ENCODE assay signal across 24 cellular contexts in the genomic region with DNA sequence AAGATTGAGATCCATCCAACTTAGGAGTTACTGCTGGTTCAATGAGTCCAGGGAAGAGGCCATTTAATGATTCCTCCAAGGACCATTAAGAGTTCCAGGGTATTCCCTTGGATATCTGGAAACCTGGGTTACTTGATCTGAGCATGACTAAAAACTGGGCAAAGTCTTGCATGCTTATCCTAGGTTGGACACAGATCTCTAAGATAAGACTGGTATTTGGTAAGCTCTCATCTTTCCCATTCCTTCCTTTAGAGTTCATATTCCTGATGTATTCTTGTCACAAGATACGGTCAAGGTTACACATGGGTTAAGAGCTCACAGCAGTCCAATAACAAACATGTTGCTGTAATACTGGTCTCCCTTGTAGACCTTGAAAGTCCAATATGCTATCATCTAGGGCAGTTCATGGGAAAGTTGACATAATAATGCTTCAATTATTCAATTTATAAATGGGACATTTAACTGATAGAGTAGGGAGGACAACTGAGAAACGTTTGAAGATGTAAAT.
"Had no signal": no experiment of that assay in that cellular context is flagged by ENCODE, and none has a peak within 500 bp of the region (broad histone marks: within the 10 kb centered on the region; RNA-seq: fewer than 3 reads in every experiment).

No MANE protein-coding gene starts in this region.

- H3K27ac Mint-ChIP-seq: activated naive CD8-positive, alpha-beta T cell treated with anti-CD3 and anti-CD28 coated beads for 36 hours; activated T-helper 2 cell treated with anti-CD3 and anti-CD28 coated beads, Interferon-gamma antibody, Interleukin-2, Interleukin-4, amounts not matched to agents 10 μg/mL and 5 μg/mL and 100 μg/mL, durations not matched to agents 14 hours and 24 hours and 36 hours; naive B cell; T-helper 1 cell treated with Interleukin-12 subunit alpha and Interleukin-12 subunit beta and Interleukin-4 antibody, amounts not matched to agents 30 μg/mL and 1 μg/mL, for 36 hours; WTC11 had no signal

- H3K4me1 Mint-ChIP-seq: naive B cell had no signal

- H3K27me3 Mint-ChIP-seq: activated naive CD8-positive, alpha-beta T cell treated with anti-CD3 and anti-CD28 coated beads for 36 hours; naive B cell had no signal

- H3K9me3 Mint-ChIP-seq: activated naive CD8-positive, alpha-beta T cell treated with anti-CD3 and anti-CD28 coated beads for 36 hours; activated T-helper 2 cell treated with anti-CD3 and anti-CD28 coated beads, Interferon-gamma antibody, Interleukin-2, Interleukin-4, amounts not matched to agents 10 μg/mL and 5 μg/mL and 100 μg/mL, durations not matched to agents 14 hours and 24 hours and 36 hours; naive B cell; T-helper 1 cell treated with Interleukin-12 subunit alpha and Interleukin-12 subunit beta and Interleukin-4 antibody, amounts not matched to agents 30 μg/mL and 1 μg/mL, for 36 hours; WTC11 had no signal

- H3K9me3 ChIP-seq: sigmoid colon, spleen, thyroid gland, upper lobe of right lung had no signal

- H3K4me3 ChIP-seq: lung, sigmoid colon, spleen, thyroid gland, upper lobe of right lung had no signal

- H3K36me3 ChIP-seq: brain microvascular endothelial cell, sigmoid colon, spleen, thyroid gland, upper lobe of right lung had no signal

- H3K36me3 Mint-ChIP-seq: WTC11 had no signal

- H3K27me3 ChIP-seq: brain microvascular endothelial cell, sigmoid colon, spleen, thyroid gland, upper lobe of right lung had no signal

- H3K4me3 Mint-ChIP-seq: activated naive CD8-positive, alpha-beta T cell treated with anti-CD3 and anti-CD28 coated beads for 36 hours; naive B cell; T-helper 1 cell treated with Interleukin-12 subunit alpha and Interleukin-12 subunit beta and Interleukin-4 antibody, amounts not matched to agents 30 μg/mL and 1 μg/mL, for 36 hours; WTC11 had no signal

- DNase-seq: activated naive CD4-positive, alpha-beta T cell treated with Interleukin-2 at 50 U/mL for 16 hours; activated naive CD8-positive, alpha-beta T cell treated with anti-CD3 and anti-CD28 coated beads for 36 hours; activated T-cell treated with anti-CD3 and anti-CD28 coated beads, Interleukin-2, amount 50 U/mL, for 1 hour; anterior cingulate cortex; brain microvascular endothelial cell; central memory CD4-positive, alpha-beta T cell; effector memory CD4-positive, alpha-beta T cell; islet precursor cell; left colon; naive B cell; nucleus accumbens; sigmoid colon; spleen; stimulated activated CD4-positive, alpha-beta T cell treated with anti-CD3 and anti-CD28 coated beads, Interleukin-4, amount 100 ng/mL, for 1 hour; stimulated activated naive CD4-positive, alpha-beta T cell; T1000; thyroid gland; upper lobe of right lung had no signal

- H3K27ac ChIP-seq: brain microvascular endothelial cell, parathyroid adenoma, sigmoid colon, spleen, thyroid gland, upper lobe of right lung had no signal

- ATAC-seq: esophagus mucosa, left colon, upper lobe of right lung, WTC11 had no signal

- H3K4me1 ChIP-seq: thyroid gland, upper lobe of right lung had no signal
